In the genomic region with DNA sequence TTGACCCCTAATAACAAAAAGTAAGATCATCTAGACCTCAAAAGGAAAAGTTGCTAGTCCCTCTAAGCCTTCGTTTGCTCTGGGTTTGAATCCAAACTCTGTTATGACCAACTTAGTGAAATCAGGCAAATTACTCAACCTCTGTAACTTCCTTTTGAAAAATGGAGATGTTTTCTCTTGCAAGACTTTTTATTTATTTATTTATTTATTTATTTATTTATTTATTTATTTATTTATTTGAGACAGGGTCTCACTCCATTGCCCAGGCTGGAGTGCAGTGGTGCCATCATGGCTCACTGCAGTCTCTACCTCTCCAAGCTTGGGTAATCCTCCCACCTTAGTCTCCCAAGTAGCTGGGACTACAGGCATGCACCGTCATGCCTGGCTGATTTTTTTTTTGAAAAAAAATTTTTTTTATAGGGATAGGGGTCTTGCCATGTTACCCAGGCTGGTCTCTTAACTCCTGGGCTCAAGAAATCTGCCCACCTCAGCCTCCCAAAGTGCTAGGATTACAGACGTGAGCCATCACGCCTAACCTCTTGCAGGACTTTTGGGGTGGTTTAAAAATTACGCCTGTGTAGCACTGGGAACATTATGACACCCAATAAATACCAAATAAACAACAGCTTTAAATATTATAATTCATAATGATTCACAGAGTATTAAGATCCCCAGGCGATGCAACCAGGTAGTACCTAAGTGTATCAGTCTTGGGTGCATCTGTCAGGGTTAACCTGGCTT, we compare ENCODE assay signal across 1 cellular context.
TF ChIP-seq lines count a peak whose summit lies in the region.

No MANE protein-coding gene starts in this region.

TF ChIP-seq in HEK293, 187 proteins besides CTCF, POLR2A, EP300 and RAD21 (continued from another document and continues in another):
- TF ChIP-seq, protein P1, sequence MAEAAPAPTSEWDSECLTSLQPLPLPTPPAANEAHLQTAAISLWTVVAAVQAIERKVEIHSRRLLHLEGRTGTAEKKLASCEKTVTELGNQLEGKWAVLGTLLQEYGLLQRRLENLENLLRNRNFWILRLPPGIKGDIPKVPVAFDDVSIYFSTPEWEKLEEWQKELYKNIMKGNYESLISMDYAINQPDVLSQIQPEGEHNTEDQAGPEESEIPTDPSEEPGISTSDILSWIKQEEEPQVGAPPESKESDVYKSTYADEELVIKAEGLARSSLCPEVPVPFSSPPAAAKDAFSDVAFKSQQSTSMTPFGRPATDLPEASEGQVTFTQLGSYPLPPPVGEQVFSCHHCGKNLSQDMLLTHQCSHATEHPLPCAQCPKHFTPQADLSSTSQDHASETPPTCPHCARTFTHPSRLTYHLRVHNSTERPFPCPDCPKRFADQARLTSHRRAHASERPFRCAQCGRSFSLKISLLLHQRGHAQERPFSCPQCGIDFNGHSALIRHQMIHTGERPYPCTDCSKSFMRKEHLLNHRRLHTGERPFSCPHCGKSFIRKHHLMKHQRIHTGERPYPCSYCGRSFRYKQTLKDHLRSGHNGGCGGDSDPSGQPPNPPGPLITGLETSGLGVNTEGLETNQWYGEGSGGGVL (tag by site-specific recombination; IDR thresholded peaks at IDR 0.05), result no peak
- TF ChIP-seq, protein P2, sequence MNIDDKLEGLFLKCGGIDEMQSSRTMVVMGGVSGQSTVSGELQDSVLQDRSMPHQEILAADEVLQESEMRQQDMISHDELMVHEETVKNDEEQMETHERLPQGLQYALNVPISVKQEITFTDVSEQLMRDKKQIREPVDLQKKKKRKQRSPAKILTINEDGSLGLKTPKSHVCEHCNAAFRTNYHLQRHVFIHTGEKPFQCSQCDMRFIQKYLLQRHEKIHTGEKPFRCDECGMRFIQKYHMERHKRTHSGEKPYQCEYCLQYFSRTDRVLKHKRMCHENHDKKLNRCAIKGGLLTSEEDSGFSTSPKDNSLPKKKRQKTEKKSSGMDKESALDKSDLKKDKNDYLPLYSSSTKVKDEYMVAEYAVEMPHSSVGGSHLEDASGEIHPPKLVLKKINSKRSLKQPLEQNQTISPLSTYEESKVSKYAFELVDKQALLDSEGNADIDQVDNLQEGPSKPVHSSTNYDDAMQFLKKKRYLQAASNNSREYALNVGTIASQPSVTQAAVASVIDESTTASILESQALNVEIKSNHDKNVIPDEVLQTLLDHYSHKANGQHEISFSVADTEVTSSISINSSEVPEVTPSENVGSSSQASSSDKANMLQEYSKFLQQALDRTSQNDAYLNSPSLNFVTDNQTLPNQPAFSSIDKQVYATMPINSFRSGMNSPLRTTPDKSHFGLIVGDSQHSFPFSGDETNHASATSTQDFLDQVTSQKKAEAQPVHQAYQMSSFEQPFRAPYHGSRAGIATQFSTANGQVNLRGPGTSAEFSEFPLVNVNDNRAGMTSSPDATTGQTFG (tag by site-specific recombination; IDR thresholded peaks at IDR 0.05; ENCODE audit: borderline replicate concordance), result no peak
- TF ChIP-seq ZNF843 (tag by site-specific recombination; IDR thresholded peaks at IDR 0.05), result no peak
- no peak for TF ChIP-seq ZBTB1 (tag by site-specific recombination; IDR thresholded peaks at IDR 0.05)
- TF ChIP-seq, protein P3, sequence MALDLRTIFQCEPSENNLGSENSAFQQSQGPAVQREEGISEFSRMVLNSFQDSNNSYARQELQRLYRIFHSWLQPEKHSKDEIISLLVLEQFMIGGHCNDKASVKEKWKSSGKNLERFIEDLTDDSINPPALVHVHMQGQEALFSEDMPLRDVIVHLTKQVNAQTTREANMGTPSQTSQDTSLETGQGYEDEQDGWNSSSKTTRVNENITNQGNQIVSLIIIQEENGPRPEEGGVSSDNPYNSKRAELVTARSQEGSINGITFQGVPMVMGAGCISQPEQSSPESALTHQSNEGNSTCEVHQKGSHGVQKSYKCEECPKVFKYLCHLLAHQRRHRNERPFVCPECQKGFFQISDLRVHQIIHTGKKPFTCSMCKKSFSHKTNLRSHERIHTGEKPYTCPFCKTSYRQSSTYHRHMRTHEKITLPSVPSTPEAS (tag by site-specific recombination; IDR thresholded peaks at IDR 0.05), result no peak
- TF ChIP-seq, protein P4, sequence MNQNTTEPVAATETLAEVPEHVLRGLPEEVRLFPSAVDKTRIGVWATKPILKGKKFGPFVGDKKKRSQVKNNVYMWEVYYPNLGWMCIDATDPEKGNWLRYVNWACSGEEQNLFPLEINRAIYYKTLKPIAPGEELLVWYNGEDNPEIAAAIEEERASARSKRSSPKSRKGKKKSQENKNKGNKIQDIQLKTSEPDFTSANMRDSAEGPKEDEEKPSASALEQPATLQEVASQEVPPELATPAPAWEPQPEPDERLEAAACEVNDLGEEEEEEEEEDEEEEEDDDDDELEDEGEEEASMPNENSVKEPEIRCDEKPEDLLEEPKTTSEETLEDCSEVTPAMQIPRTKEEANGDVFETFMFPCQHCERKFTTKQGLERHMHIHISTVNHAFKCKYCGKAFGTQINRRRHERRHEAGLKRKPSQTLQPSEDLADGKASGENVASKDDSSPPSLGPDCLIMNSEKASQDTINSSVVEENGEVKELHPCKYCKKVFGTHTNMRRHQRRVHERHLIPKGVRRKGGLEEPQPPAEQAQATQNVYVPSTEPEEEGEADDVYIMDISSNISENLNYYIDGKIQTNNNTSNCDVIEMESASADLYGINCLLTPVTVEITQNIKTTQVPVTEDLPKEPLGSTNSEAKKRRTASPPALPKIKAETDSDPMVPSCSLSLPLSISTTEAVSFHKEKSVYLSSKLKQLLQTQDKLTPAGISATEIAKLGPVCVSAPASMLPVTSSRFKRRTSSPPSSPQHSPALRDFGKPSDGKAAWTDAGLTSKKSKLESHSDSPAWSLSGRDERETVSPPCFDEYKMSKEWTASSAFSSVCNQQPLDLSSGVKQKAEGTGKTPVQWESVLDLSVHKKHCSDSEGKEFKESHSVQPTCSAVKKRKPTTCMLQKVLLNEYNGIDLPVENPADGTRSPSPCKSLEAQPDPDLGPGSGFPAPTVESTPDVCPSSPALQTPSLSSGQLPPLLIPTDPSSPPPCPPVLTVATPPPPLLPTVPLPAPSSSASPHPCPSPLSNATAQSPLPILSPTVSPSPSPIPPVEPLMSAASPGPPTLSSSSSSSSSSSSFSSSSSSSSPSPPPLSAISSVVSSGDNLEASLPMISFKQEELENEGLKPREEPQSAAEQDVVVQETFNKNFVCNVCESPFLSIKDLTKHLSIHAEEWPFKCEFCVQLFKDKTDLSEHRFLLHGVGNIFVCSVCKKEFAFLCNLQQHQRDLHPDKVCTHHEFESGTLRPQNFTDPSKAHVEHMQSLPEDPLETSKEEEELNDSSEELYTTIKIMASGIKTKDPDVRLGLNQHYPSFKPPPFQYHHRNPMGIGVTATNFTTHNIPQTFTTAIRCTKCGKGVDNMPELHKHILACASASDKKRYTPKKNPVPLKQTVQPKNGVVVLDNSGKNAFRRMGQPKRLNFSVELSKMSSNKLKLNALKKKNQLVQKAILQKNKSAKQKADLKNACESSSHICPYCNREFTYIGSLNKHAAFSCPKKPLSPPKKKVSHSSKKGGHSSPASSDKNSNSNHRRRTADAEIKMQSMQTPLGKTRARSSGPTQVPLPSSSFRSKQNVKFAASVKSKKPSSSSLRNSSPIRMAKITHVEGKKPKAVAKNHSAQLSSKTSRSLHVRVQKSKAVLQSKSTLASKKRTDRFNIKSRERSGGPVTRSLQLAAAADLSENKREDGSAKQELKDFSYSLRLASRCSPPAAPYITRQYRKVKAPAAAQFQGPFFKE (tag by site-specific recombination; IDR thresholded peaks at IDR 0.05; ENCODE audit: borderline replicate concordance), result no peak
- no peak for TF ChIP-seq ZNF184 (tag by site-specific recombination; IDR thresholded peaks at IDR 0.05)
- no peak for TF ChIP-seq ZNF571 (tag by site-specific recombination; IDR thresholded peaks at IDR 0.05)
- TF ChIP-seq GLI2 (tag by site-specific recombination; IDR thresholded peaks at IDR 0.05; ENCODE audit: borderline replicate concordance, low read depth), result peak; percentile 28; the same call in 1 of the 2 replicates
- TF ChIP-seq, protein P5, sequence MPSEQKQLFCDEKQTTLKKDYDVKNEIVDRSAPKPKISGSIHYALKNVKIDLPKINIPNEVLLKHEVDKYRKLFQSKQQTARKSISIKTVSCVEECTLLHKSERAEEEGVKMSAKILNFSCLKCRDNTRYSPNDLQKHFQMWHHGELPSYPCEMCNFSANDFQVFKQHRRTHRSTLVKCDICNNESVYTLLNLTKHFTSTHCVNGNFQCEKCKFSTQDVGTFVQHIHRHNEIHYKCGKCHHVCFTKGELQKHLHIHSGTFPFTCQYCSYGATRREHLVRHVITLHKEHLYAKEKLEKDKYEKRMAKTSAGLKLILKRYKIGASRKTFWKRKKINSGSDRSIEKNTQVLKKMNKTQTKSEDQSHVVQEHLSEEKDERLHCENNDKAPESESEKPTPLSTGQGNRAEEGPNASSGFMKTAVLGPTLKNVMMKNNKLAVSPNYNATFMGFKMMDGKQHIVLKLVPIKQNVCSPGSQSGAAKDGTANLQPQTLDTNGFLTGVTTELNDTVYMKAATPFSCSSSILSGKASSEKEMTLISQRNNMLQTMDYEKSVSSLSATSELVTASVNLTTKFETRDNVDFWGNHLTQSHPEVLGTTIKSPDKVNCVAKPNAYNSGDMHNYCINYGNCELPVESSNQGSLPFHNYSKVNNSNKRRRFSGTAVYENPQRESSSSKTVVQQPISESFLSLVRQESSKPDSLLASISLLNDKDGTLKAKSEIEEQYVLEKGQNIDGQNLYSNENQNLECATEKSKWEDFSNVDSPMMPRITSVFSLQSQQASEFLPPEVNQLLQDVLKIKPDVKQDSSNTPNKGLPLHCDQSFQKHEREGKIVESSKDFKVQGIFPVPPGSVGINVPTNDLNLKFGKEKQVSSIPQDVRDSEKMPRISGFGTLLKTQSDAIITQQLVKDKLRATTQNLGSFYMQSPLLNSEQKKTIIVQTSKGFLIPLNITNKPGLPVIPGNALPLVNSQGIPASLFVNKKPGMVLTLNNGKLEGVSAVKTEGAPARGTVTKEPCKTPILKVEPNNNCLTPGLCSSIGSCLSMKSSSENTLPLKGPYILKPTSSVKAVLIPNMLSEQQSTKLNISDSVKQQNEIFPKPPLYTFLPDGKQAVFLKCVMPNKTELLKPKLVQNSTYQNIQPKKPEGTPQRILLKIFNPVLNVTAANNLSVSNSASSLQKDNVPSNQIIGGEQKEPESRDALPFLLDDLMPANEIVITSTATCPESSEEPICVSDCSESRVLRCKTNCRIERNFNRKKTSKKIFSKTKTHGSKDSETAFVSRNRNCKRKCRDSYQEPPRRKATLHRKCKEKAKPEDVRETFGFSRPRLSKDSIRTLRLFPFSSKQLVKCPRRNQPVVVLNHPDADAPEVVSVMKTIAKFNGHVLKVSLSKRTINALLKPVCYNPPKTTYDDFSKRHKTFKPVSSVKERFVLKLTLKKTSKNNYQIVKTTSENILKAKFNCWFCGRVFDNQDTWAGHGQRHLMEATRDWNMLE (tag by site-specific recombination; conservative IDR thresholded peaks at IDR 0.05; ENCODE audit: low read depth), result peak; percentile 94
- TF ChIP-seq ZNF701 (tag by site-specific recombination; IDR thresholded peaks at IDR 0.05), result no peak
- peak; percentile 77; the same call in 1 of the 2 replicates for TF ChIP-seq ZNF266 (tag by site-specific recombination; IDR thresholded peaks at IDR 0.05; ENCODE audit: low read depth)
- TF ChIP-seq ZNF610 (tag by site-specific recombination; IDR thresholded peaks at IDR 0.05; ENCODE audit: borderline replicate concordance), result no peak
- 0 out of 2 replicates have a peak, but pooled peaks have one; percentile 46 for TF ChIP-seq ZNF138 (tag by site-specific recombination; IDR thresholded peaks at IDR 0.05; ENCODE audit: borderline replicate concordance)
- no peak for TF ChIP-seq ZNF776 (tag by site-specific recombination; IDR thresholded peaks at IDR 0.05; ENCODE audit: borderline replicate concordance)
- TF ChIP-seq, protein P6, sequence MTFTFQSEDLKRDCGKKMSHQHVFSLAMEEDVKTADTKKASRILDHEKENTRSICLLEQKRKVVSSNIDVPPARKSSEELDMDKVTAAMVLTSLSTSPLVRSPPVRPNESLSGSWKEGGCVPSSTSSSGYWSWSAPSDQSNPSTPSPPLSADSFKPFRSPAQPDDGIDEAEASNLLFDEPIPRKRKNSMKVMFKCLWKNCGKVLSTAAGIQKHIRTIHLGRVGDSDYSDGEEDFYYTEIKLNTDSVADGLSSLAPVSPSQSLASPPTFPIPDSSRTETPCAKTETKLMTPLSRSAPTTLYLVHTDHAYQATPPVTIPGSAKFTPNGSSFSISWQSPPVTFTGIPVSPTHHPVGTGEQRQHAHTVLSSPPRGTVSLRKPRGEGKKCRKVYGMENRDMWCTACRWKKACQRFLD (tag by site-specific recombination; IDR thresholded peaks at IDR 0.05), result no peak
- TF ChIP-seq ZBTB7A (tag by site-specific recombination; IDR thresholded peaks at IDR 0.05; ENCODE audit: low read depth), result no peak
- TF ChIP-seq, protein P7, sequence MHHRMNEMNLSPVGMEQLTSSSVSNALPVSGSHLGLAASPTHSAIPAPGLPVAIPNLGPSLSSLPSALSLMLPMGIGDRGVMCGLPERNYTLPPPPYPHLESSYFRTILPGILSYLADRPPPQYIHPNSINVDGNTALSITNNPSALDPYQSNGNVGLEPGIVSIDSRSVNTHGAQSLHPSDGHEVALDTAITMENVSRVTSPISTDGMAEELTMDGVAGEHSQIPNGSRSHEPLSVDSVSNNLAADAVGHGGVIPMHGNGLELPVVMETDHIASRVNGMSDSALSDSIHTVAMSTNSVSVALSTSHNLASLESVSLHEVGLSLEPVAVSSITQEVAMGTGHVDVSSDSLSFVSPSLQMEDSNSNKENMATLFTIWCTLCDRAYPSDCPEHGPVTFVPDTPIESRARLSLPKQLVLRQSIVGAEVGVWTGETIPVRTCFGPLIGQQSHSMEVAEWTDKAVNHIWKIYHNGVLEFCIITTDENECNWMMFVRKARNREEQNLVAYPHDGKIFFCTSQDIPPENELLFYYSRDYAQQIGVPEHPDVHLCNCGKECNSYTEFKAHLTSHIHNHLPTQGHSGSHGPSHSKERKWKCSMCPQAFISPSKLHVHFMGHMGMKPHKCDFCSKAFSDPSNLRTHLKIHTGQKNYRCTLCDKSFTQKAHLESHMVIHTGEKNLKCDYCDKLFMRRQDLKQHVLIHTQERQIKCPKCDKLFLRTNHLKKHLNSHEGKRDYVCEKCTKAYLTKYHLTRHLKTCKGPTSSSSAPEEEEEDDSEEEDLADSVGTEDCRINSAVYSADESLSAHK (tag by site-specific recombination; IDR thresholded peaks at IDR 0.05), result no peak
- TF ChIP-seq ZNF223 (tag by site-specific recombination; IDR thresholded peaks at IDR 0.05), result no peak
- peak; percentile 86; the same call in 1 of the 2 replicates for TF ChIP-seq ZNF560 (tag by site-specific recombination; IDR thresholded peaks at IDR 0.05; ENCODE audit: borderline replicate concordance)
- no peak for TF ChIP-seq ZNF621 (tag by site-specific recombination; IDR thresholded peaks at IDR 0.05)
- TF ChIP-seq ZEB2 (tag by site-specific recombination; IDR thresholded peaks at IDR 0.05), result no peak
- TF ChIP-seq ZNF629 (tag by site-specific recombination; IDR thresholded peaks at IDR 0.05), result peak; percentile 42; the same call in 1 of the 2 replicates
- no peak for TF ChIP-seq ZNF830 (tag by site-specific recombination; IDR thresholded peaks at IDR 0.05; ENCODE audit: low read depth)
- no peak for TF ChIP-seq ZNF677 (tag by site-specific recombination; IDR thresholded peaks at IDR 0.05)
- TF ChIP-seq, protein P8, sequence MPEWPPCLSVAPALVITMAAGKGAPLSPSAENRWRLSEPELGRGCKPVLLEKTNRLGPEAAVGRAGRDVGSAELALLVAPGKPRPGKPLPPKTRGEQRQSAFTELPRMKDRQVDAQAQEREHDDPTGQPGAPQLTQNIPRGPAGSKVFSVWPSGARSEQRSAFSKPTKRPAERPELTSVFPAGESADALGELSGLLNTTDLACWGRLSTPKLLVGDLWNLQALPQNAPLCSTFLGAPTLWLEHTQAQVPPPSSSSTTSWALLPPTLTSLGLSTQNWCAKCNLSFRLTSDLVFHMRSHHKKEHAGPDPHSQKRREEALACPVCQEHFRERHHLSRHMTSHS (tag by site-specific recombination; IDR thresholded peaks at IDR 0.05), result no peak
